28 cellular contexts compared by ENCODE assay signal in genomic region chr17:8904686-8905085, GRCh38. TPM values are rescaled to one million over a fixed set of nuclear protein-coding genes. Genes with fewer than 3 reads are reported as not detected.
DNase-seq lines count a peak whose midpoint lies in the region; ATAC-seq, FAIRE-seq and TF ChIP-seq lines count a peak whose summit lies in the region.
"Had no signal": no experiment of that assay in that cellular context is flagged by ENCODE, and none has a peak within 500 bp of the region (broad histone marks: within the 10 kb centered on the region; RNA-seq: fewer than 3 reads in every experiment).

No MANE protein-coding gene starts in this region.

- H3K4me2 ChIP-seq in OCI-LY3 (ENCODE audit: low read length): 0 out of 2 replicates have a peak overlapping the region, but pooled peaks have one; percentile 26

- H3K4me3 Mint-ChIP-seq in endodermal cell: no peak overlapping the region
- H3K4me3 Mint-ChIP-seq in stimulated activated effector memory CD8-positive, alpha-beta T cell treated with anti-CD3 and anti-CD28 coated beads, Interleukin-12 subunit alpha, Interleukin-12 subunit beta, amount 100 ng/mL, for 72 hours: no peak overlapping the region
- H3K4me3 Mint-ChIP-seq: nephron had no signal

- no peaks in the 10 kb centered on the region for H4K20me1 ChIP-seq in OCI-LY3 (ENCODE audit: insufficient read depth, low read length)

- ATAC-seq in stimulated activated effector memory CD8-positive, alpha-beta T cell treated with anti-CD3 and anti-CD28 coated beads, Interleukin-12 subunit alpha, Interleukin-12 subunit beta, amount 100 ng/mL, for 72 hours: no peak
- ATAC-seq: HCT116, heart left ventricle, left lung, upper lobe of right lung had no signal

- no peak overlapping the region for H3K9ac ChIP-seq in OCI-LY3 (ENCODE audit: low read length)
- H3K9ac ChIP-seq in endodermal cell (ENCODE audit: extremely low read depth, low read length, poor library complexity, severe bottlenecking): no peak overlapping the region

- DNase-seq in activated T-cell treated with anti-CD3 and anti-CD28 coated beads, Interleukin-2, amount 50 U/mL, for 48 hours: peak; percentile 10 to 12
- DNase-seq in activated T-cell treated with anti-CD3 and anti-CD28 coated beads, Interleukin-2, amount 50 U/mL, for 1 hour: no peak
- DNase-seq in endodermal cell (peak; percentile 28), COLO829 (ENCODE audit: low spot score) (no peak), H54 (ENCODE audit: insufficient read length, low spot score) (no peak)
- DNase-seq in stimulated activated effector memory CD8-positive, alpha-beta T cell treated with anti-CD3 and anti-CD28 coated beads, Interleukin-12 subunit alpha, Interleukin-12 subunit beta, amount 100 ng/mL, for 72 hours (ENCODE audit: low spot score in 2 of 2): no peak
- DNase-seq: activated gamma-delta T cell; C1 segment of cervical spinal cord; heart left ventricle; left lung; NCI-H1417; NCI-H510A; NK-92 treated with Interleukin-12 subunit alpha and Interleukin-12 subunit beta, amount 100 ng/mL, for 24 hours; posterior cingulate gyrus; sigmoid colon; stimulated activated CD4-positive, alpha-beta T cell treated with anti-CD3 and anti-CD28 coated beads, Interleukin-15, amount 100 ng/mL, for 24 hours; substantia nigra; upper lobe of right lung had no signal

- H3K27ac ChIP-seq in OCI-LY3 (ENCODE audit: low read length): no peak overlapping the region
- no peak overlapping the region for H3K27ac ChIP-seq in endodermal cell (ENCODE audit: low read depth, low read length)
- H3K27ac ChIP-seq: coronary artery, heart left ventricle, left lung, Peyer's patch, sigmoid colon, SJSA1, upper lobe of right lung had no signal

- no peak overlapping the region for H2AFZ ChIP-seq in OCI-LY3 (ENCODE audit: low read depth, low read length)

- H3K9me3 ChIP-seq in OCI-LY3 (ENCODE audit: insufficient read depth, low read length) (no peaks in the 10 kb centered on the region), endodermal cell (ENCODE audit: control insufficient read depth, low read length) (no peaks in the 10 kb centered on the region)
- H3K9me3 ChIP-seq: heart left ventricle, left lung, Peyer's patch, sigmoid colon, SJSA1, upper lobe of right lung had no signal

- H3K36me3 Mint-ChIP-seq in endodermal cell (ENCODE audit: low read depth): no peaks in the 10 kb centered on the region
- H3K36me3 Mint-ChIP-seq in stimulated activated effector memory CD8-positive, alpha-beta T cell treated with anti-CD3 and anti-CD28 coated beads, Interleukin-12 subunit alpha, Interleukin-12 subunit beta, amount 100 ng/mL, for 72 hours: peaks cover 100% of the 10 kb centered on the region

- peaks cover 3% of the 10 kb centered on the region for H3K4me1 Mint-ChIP-seq in endodermal cell
- peaks cover 48% of the 10 kb centered on the region for H3K4me1 Mint-ChIP-seq in stimulated activated effector memory CD8-positive, alpha-beta T cell treated with anti-CD3 and anti-CD28 coated beads, Interleukin-12 subunit alpha, Interleukin-12 subunit beta, amount 100 ng/mL, for 72 hours
- H3K4me1 Mint-ChIP-seq: nephron had no signal

- H3K4me1 ChIP-seq in OCI-LY3 (ENCODE audit: low read length) (peaks cover 45% of the 10 kb centered on the region), endodermal cell (ENCODE audit: control insufficient read depth, insufficient read depth, low read length) (no peaks in the 10 kb centered on the region)
- H3K4me1 ChIP-seq: sigmoid colon, SJSA1, upper lobe of right lung had no signal

- H3K36me3 ChIP-seq in OCI-LY3 (replicated peaks; ENCODE audit: low read depth, low read length) (peaks cover 12% of the 10 kb centered on the region), endodermal cell (ENCODE audit: control insufficient read depth, insufficient read depth, low read length) (no peaks in the 10 kb centered on the region)
- H3K36me3 ChIP-seq: Peyer's patch, sigmoid colon, SJSA1 had no signal

- H3K9me3 Mint-ChIP-seq in endodermal cell: no peaks in the 10 kb centered on the region
- no peaks in the 10 kb centered on the region for H3K9me3 Mint-ChIP-seq in stimulated activated effector memory CD8-positive, alpha-beta T cell treated with anti-CD3 and anti-CD28 coated beads, Interleukin-12 subunit alpha, Interleukin-12 subunit beta, amount 100 ng/mL, for 72 hours
- H3K9me3 Mint-ChIP-seq: nephron had no signal

- peaks cover 6% of the 10 kb centered on the region for H3K27me3 Mint-ChIP-seq in endodermal cell (ENCODE audit: insufficient read depth)

- H3K4me3 ChIP-seq in OCI-LY3 (ENCODE audit: low read length): no peak overlapping the region
- no peak overlapping the region for H3K4me3 ChIP-seq in endodermal cell (ENCODE audit: low read length)
- H3K4me3 ChIP-seq: coronary artery, heart left ventricle, left lung, Peyer's patch, sigmoid colon, SJSA1, upper lobe of right lung had no signal

- no peak for FAIRE-seq in H54 (lab: Jason Lieb, UNC)
- FAIRE-seq: endothelial cell of umbilical vein, GM18507 had no signal

- H3K27me3 ChIP-seq in OCI-LY3 (ENCODE audit: low read depth, low read length) (no peaks in the 10 kb centered on the region), endodermal cell (ENCODE audit: control insufficient read depth, insufficient read depth, low read length, poor library complexity, severe bottlenecking) (no peaks in the 10 kb centered on the region)
- H3K27me3 ChIP-seq: Peyer's patch, upper lobe of right lung had no signal

- no peak overlapping the region for H3K27ac Mint-ChIP-seq in endodermal cell
- peak overlapping the region; percentile 72 for H3K27ac Mint-ChIP-seq in stimulated activated effector memory CD8-positive, alpha-beta T cell treated with anti-CD3 and anti-CD28 coated beads, Interleukin-12 subunit alpha, Interleukin-12 subunit beta, amount 100 ng/mL, for 72 hours
- H3K27ac Mint-ChIP-seq: nephron had no signal

- WGBS in endodermal cell (ENCODE audit: insufficient coverage in 1 of 2, insufficient read length in 1 of 2), 2 experiments: 83 to 94% methylated on average over 2 to 5 of the region's 5 CpGs

- no peak for TF ChIP-seq POLR2A in H54 (IDR thresholded peaks at IDR 0.05; ENCODE audit: low read depth, low read length)

- no peaks in the 10 kb centered on the region for H3K79me2 ChIP-seq in OCI-LY3 (ENCODE audit: low read length)

- TF ChIP-seq CTCF in OCI-LY3 (IDR thresholded peaks at IDR 0.05; ENCODE audit: low read depth, low read length): no peak
- TF ChIP-seq CTCF in endodermal cell (conservative IDR thresholded peaks at IDR 0.05): no peak

RNA-seq across cellular contexts. Expression of gene PIK3R6, which starts 37.2 kb away (rescaled TPM):
- total RNA-seq in endodermal cell: 1 to 10 TPM; 2.1 to 2.5 TPM
- polyA plus RNA-seq in endodermal cell (2013, experiment 1 of 2): 0.25 TPM
- polyA plus RNA-seq in endodermal cell (2013, experiment 2 of 2): 0.17 TPM
- total RNA-seq: endothelial cell of umbilical vein, M059J, SJSA1 had no signal
- polyA plus RNA-seq: AG04450, endothelial cell of umbilical vein had no signal

Comparison
In these comparisons a context has a peak if more than half of its experiments do, and no peak if none do; other contexts are left out.
1. DNase-seq: peak in activated T-cell treated with anti-CD3 and anti-CD28 coated beads, Interleukin-2, amount 50 U/mL, for 48 hours (2 of 2) and endodermal cell (single experiment); none in activated T-cell treated with anti-CD3 and anti-CD28 coated beads, Interleukin-2, amount 50 U/mL, for 1 hour (single experiment), stimulated activated effector memory CD8-positive, alpha-beta T cell treated with anti-CD3 and anti-CD28 coated beads, Interleukin-12 subunit alpha, Interleukin-12 subunit beta, amount 100 ng/mL, for 72 hours (0 of 2), COLO829 (single experiment) and H54 (single experiment).